ENCODE assay signal across 12 cellular contexts in genomic region chr3:127961963-127962362, GRCh38. TPM values are rescaled to one million over a fixed set of nuclear protein-coding genes. Genes with fewer than 3 reads are reported as not detected.
DNase-seq lines count a peak whose midpoint lies in the region; ATAC-seq and TF ChIP-seq lines count a peak whose summit lies in the region.
"Had no signal": no experiment of that assay in that cellular context is flagged by ENCODE, and none has a peak within 500 bp of the region (broad histone marks: within the 10 kb centered on the region; RNA-seq: fewer than 3 reads in every experiment).

No MANE protein-coding gene starts in this region.

- peaks cover 6% of the 10 kb centered on the region for H3K9me3 Mint-ChIP-seq in chondrocyte (ENCODE audit: low read depth)

- TF ChIP-seq CTCF in choroid plexus epithelial cell (conservative IDR thresholded peaks at IDR 0.05; ENCODE audit: low read depth, low read length) = no peak
- TF ChIP-seq CTCF in mucosa of descending colon (IDR thresholded peaks at IDR 0.05) = no peak
- no peak for TF ChIP-seq CTCF in chondrocyte (IDR thresholded peaks at IDR 0.05)

- no peaks in the 10 kb centered on the region for H3K36me3 ChIP-seq in mucosa of descending colon (ENCODE audit: low read depth)

- no peaks in the 10 kb centered on the region for H3K4me1 ChIP-seq in mucosa of descending colon (ENCODE audit: low read depth)

- H3K4me3 ChIP-seq in choroid plexus epithelial cell (ENCODE audit: low read depth, low read length) (no peak overlapping the region), mucosa of descending colon (no peak overlapping the region)

- H3K27me3 Mint-ChIP-seq in chondrocyte (ENCODE audit: low read depth) = no peaks in the 10 kb centered on the region

- H3K4me3 Mint-ChIP-seq in chondrocyte (ENCODE audit: unreplicated experiment) = no peak overlapping the region

- peak; percentile 89 for ATAC-seq in mucosa of descending colon
- ATAC-seq: left lobe of liver had no signal

- no peak overlapping the region for H3K27ac Mint-ChIP-seq in chondrocyte (ENCODE audit: unreplicated experiment)

- no peaks in the 10 kb centered on the region for H3K4me1 Mint-ChIP-seq in chondrocyte (ENCODE audit: low read depth)

- H3K36me3 Mint-ChIP-seq in chondrocyte (ENCODE audit: low read depth) = no peaks in the 10 kb centered on the region

- no peaks in the 10 kb centered on the region for H3K9me3 ChIP-seq in mucosa of descending colon

- intact Hi-C loops in mucosa of descending colon (cut with DNase I, micrococcal nuclease) = loop anchor here in 1 of 2 donors (5.0 kb wide), 1 partner anchor 310 kb away; no protein-coding TSS in a partner anchor

- DNase-seq in NCI-H510A (lab: John Stamatoyannopoulos, UW) = peak; percentile 3
- DNase-seq in NCI-H510A treated with DMSO at 0.1 percent for 48 hours (lab: John Stamatoyannopoulos, UW) = no peak
- DNase-seq in LoVo (ENCODE audit: low spot score) = peak; percentile 76
- peak; percentile 34 for DNase-seq in choroid plexus epithelial cell (ENCODE audit: low read depth)
- peak in 1 of 3 donors; percentile 17 for DNase-seq in mucosa of descending colon
- DNase-seq in chondrocyte (ENCODE audit: low spot score) = no peak
- no peak for DNase-seq in mesenteric fat pad (ENCODE audit: low spot score)
- DNase-seq in RPMI8226 = no peak
- DNase-seq: activated CD8-positive, alpha-beta memory T cell treated with anti-CD3 and anti-CD28 coated beads, Interleukin-2, amount 50 U/mL, for 4 hours; stimulated activated CD4-positive, alpha-beta T cell treated with anti-CD3 and anti-CD28 coated beads, Interleukin-1b, Interleukin-23, amount 100 ng/mL, for 48 hours; T1000 had no signal

RNA-seq across cellular contexts. Expression of gene KBTBD12, which starts 46.9 kb away (rescaled TPM):
- total RNA-seq in mucosa of descending colon = 1 to 10 TPM; 3.1 to 6.6 (median 5.5) TPM
- total RNA-seq in chondrocyte = not detected in 3 replicates
- total RNA-seq in mesenteric fat pad = 0.10 TPM

Comparison
In these comparisons a context has a peak if more than half of its experiments do, and no peak if none do; other contexts are left out.
1. DNase-seq: peak in NCI-H510A (single experiment), LoVo (single experiment) and choroid plexus epithelial cell (single experiment); none in NCI-H510A treated with DMSO at 0.1 percent for 48 hours (single experiment), chondrocyte (single experiment), mesenteric fat pad (single experiment) and RPMI8226 (single experiment).